In the genomic region with DNA sequence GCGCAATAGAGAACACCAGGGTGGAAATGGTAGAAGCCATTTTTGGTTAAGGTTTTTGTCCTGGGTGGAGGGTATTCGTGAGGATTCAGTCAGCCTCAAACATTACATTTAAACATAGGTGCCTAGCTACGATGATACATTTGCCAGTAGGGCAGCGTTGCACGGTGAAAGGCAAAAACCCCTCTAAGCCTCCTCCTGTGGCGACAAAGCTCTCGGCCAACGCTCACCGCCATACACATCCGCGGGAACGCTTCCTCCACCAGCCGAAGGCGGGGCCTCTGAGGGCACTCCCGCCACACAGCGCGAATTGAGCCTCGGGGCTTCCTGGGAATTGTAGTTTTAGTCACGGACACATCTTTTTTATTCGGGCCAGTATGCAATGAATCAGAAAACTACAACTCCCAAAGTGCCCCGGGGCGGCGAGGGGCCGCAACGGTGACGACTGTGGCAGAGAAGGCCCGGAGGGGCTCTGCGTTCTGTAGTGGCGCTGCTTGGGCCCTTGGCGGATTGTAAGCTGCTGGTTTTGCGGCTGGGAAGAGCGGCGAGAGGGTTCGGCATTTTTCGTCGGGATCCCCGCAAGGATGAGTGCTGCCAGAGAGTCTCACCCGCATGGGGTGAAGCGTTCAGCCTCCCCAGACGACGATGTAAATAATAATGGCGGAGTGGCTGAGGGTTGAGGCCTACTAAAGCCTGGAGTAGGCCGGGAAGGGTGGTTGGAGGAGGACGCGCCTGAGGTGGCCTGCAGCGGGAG, we compare ENCODE assay signal across 8 cellular contexts.
DNase-seq lines count a peak whose midpoint lies in the region; ATAC-seq and TF ChIP-seq lines count a peak whose summit lies in the region.

A gene (plus strand): TSS at position 450 of the 751 bp plus-strand sequence. CDS start 132 bp downstream, at position 582.

- H3K4me1 Mint-ChIP-seq in central memory CD8-positive, alpha-beta T cell, result peaks cover 18% of the 10 kb centered on the region

- peaks cover 8% of the 10 kb centered on the region for H3K36me3 Mint-ChIP-seq in central memory CD8-positive, alpha-beta T cell (ENCODE audit: insufficient read depth)

- H3K27ac Mint-ChIP-seq in central memory CD8-positive, alpha-beta T cell (ENCODE audit: low read depth), result no peak within 1 kb of the TSS

- H3K4me3 ChIP-seq in AG09309 (ENCODE audit: control insufficient read depth, low read depth, low read length), result peak within 1 kb of the TSS; percentile 76

- no peak within 1 kb of the TSS for H3K4me3 Mint-ChIP-seq in central memory CD8-positive, alpha-beta T cell

- H3K9me3 Mint-ChIP-seq in central memory CD8-positive, alpha-beta T cell, result no peaks in the 10 kb centered on the region

- TF ChIP-seq CTCF in AG09309 (IDR thresholded peaks at IDR 0.05; ENCODE audit: control insufficient read depth, insufficient read depth, low read depth, low read length, missing control alignments), result no peak

- H3K27me3 Mint-ChIP-seq in central memory CD8-positive, alpha-beta T cell, result no peaks in the 10 kb centered on the region

- peak; percentile 97 for ATAC-seq in GM19025 (IDR thresholded peaks at IDR 0.05; ENCODE audit: low read depth, unreplicated experiment)
- ATAC-seq in HG03342 (IDR thresholded peaks at IDR 0.05; ENCODE audit: unreplicated experiment), result peak; percentile 98
- peak; percentile 96 for ATAC-seq in central memory CD8-positive, alpha-beta T cell (replicated peaks; ENCODE audit: extremely low read depth, poor library complexity, severe bottlenecking)

- peak; percentile 92 for DNase-seq in AG09309 (ENCODE audit: low read depth)
- DNase-seq in NCI-H446 (lab: John Stamatoyannopoulos, UW), result peak; percentile 94 to 99
- DNase-seq in activated CD4-positive, CD25-positive, alpha-beta regulatory T cell treated with anti-CD3 and anti-CD28 coated beads, Interleukin-2, amount 50 U/mL, for 16 hours (ENCODE audit: low read depth, low spot score), result peak; percentile 95
- DNase-seq in central memory CD8-positive, alpha-beta T cell (ENCODE audit: low spot score in 2 of 2), result peak; percentile 93 to 96
- peak; percentile 96 for DNase-seq in iris pigment epithelial cell (ENCODE audit: low read depth)
- DNase-seq in stimulated activated CD4-positive, alpha-beta T cell treated with anti-CD3 and anti-CD28 coated beads, Interleukin-12 subunit alpha, Interleukin-12 subunit beta, amount 100 ng/mL, for 24 hours (ENCODE audit: low read depth in 2 of 2), result peak; percentile 84 to 91

Comparison
In these comparisons a context has a peak if more than half of its experiments do, and no peak if none do; other contexts are left out.
1. Peak in every context shown above with its lines: DNase-seq, ATAC-seq and H3K4me3 ChIP-seq.